ENCODE assay signal across 1 cellular context in genomic region chr3:196080997-196081833, GRCh38.
TF ChIP-seq lines count a peak whose summit lies in the region.

No MANE protein-coding gene starts in this region.

TF ChIP-seq in HepG2, 621 proteins besides CTCF, POLR2A, EP300 and RAD21 (continued from another document and continues in another):
- no peak; the same call in 1 of the 2 replicates for TF ChIP-seq ZNF724P (CRISPR knock-in tag; IDR thresholded peaks at IDR 0.05; ENCODE audit: borderline replicate concordance)
- TF ChIP-seq HNF4G (IDR thresholded peaks at IDR 0.05; ENCODE audit: borderline replicate concordance, low read depth, low read length): no peak; the same call in 1 of the 2 replicates
- peak; percentile 10; the same call in 1 of the 2 replicates for TF ChIP-seq HNF4G (CRISPR knock-in tag; IDR thresholded peaks at IDR 0.05; ENCODE audit: borderline replicate concordance, low read depth)
- TF ChIP-seq ZNF430 (CRISPR knock-in tag; IDR thresholded peaks at IDR 0.05): no peak; the same call in 1 of the 2 replicates
- TF ChIP-seq STAT6 (CRISPR knock-in tag; IDR thresholded peaks at IDR 0.05; ENCODE audit: borderline replicate concordance): no peak; the same call in 1 of the 2 replicates
- no peak for TF ChIP-seq DRAP1 (CRISPR knock-in tag; IDR thresholded peaks at IDR 0.05)
- TF ChIP-seq BRCA1 (CRISPR knock-in tag; IDR thresholded peaks at IDR 0.05): no peak
- TF ChIP-seq HMG20A (CRISPR knock-in tag; IDR thresholded peaks at IDR 0.05; ENCODE audit: borderline replicate concordance): no peak
- no peak for TF ChIP-seq ZNF576 (CRISPR knock-in tag; IDR thresholded peaks at IDR 0.05)
- TF ChIP-seq MBNL3 (CRISPR knock-in tag; conservative IDR thresholded peaks at IDR 0.05): no peak
- no peak for TF ChIP-seq NFIB (CRISPR knock-in tag; IDR thresholded peaks at IDR 0.05; ENCODE audit: borderline replicate concordance)
- no peak for TF ChIP-seq DR1 (CRISPR knock-in tag; IDR thresholded peaks at IDR 0.05)
- TF ChIP-seq ZNF772 (CRISPR knock-in tag; IDR thresholded peaks at IDR 0.05): no peak; the same call in 1 of the 2 replicates
- TF ChIP-seq ZNF530 (CRISPR knock-in tag; IDR thresholded peaks at IDR 0.05; ENCODE audit: low read depth): no peak
- no peak for TF ChIP-seq MZF1 (CRISPR knock-in tag; IDR thresholded peaks at IDR 0.05; ENCODE audit: borderline replicate concordance)
- TF ChIP-seq ZNF83 (CRISPR knock-in tag; IDR thresholded peaks at IDR 0.05; ENCODE audit: borderline replicate concordance): no peak
- no peak for TF ChIP-seq SIN3B (IDR thresholded peaks at IDR 0.05; ENCODE audit: low read length)
- TF ChIP-seq SALL2 (CRISPR knock-in tag; IDR thresholded peaks at IDR 0.05): no peak
- TF ChIP-seq NFE2 (CRISPR knock-in tag; IDR thresholded peaks at IDR 0.05): no peak
- TF ChIP-seq TMF1 (CRISPR knock-in tag; IDR thresholded peaks at IDR 0.05; ENCODE audit: low read depth): no peak
- no peak for TF ChIP-seq ZNF577 (CRISPR knock-in tag; IDR thresholded peaks at IDR 0.05; ENCODE audit: borderline replicate concordance, low read depth)
- TF ChIP-seq MED13 (CRISPR knock-in tag; IDR thresholded peaks at IDR 0.05): no peak
- no peak for TF ChIP-seq ZNF121 (CRISPR knock-in tag; IDR thresholded peaks at IDR 0.05)
- TF ChIP-seq ZNF713 (CRISPR knock-in tag; IDR thresholded peaks at IDR 0.05): no peak
- TF ChIP-seq RCOR2 (CRISPR knock-in tag; IDR thresholded peaks at IDR 0.05): no peak
- TF ChIP-seq RBM22 (optimal IDR thresholded peaks at IDR 0.05; ENCODE audit: low read length): no peak
- TF ChIP-seq ETV6 (CRISPR knock-in tag; conservative IDR thresholded peaks at IDR 0.05): no peak
- TF ChIP-seq ARID4A (CRISPR knock-in tag; IDR thresholded peaks at IDR 0.05; ENCODE audit: borderline replicate concordance): no peak; the same call in 1 of the 2 replicates
- no peak for TF ChIP-seq ZNF670 (CRISPR knock-in tag; IDR thresholded peaks at IDR 0.05; ENCODE audit: borderline replicate concordance)
- no peak for TF ChIP-seq RFX1 (IDR thresholded peaks at IDR 0.05)
- no peak for TF ChIP-seq ZNF646 (CRISPR knock-in tag; IDR thresholded peaks at IDR 0.05)
- TF ChIP-seq TEF (CRISPR knock-in tag; IDR thresholded peaks at IDR 0.05): no peak
- TF ChIP-seq EZH2 (conservative IDR thresholded peaks at IDR 0.05; ENCODE audit: low read depth, low read length): no peak
- TF ChIP-seq ZC3H4 (CRISPR knock-in tag; IDR thresholded peaks at IDR 0.05; ENCODE audit: borderline replicate concordance): no peak
- no peak for TF ChIP-seq CHCHD3 (CRISPR knock-in tag; IDR thresholded peaks at IDR 0.05)
- no peak for TF ChIP-seq ZNF616 (CRISPR knock-in tag; IDR thresholded peaks at IDR 0.05; ENCODE audit: low read depth)
- no peak for TF ChIP-seq ZNF552 (CRISPR knock-in tag; IDR thresholded peaks at IDR 0.05; ENCODE audit: borderline replicate concordance)
- TF ChIP-seq HCFC1 (IDR thresholded peaks at IDR 0.05; ENCODE audit: low read depth, low read length): no peak
- no peak for TF ChIP-seq ARNT (IDR thresholded peaks at IDR 0.05)
- no peak for TF ChIP-seq ZNF260 (CRISPR knock-in tag; IDR thresholded peaks at IDR 0.05; ENCODE audit: borderline replicate concordance, low read depth)
- peak; percentile 9; the same call in 1 of the 2 replicates for TF ChIP-seq SKIL (CRISPR knock-in tag; IDR thresholded peaks at IDR 0.05; ENCODE audit: borderline replicate concordance)
- no peak for TF ChIP-seq POLR2AphosphoS2 (IDR thresholded peaks at IDR 0.05; ENCODE audit: low read depth, low read length)
- no peak for TF ChIP-seq TAF15 (IDR thresholded peaks at IDR 0.05; ENCODE audit: low read depth, low read length, poor library complexity, severe bottlenecking)
- no peak for TF ChIP-seq ZNF251 (CRISPR knock-in tag; IDR thresholded peaks at IDR 0.05)
- no peak for TF ChIP-seq ZNF597 (CRISPR knock-in tag; IDR thresholded peaks at IDR 0.05)
- no peak for TF ChIP-seq ZNF124 (CRISPR knock-in tag; IDR thresholded peaks at IDR 0.05)
- TF ChIP-seq ZSCAN9 (CRISPR knock-in tag; IDR thresholded peaks at IDR 0.05; ENCODE audit: borderline replicate concordance): no peak
- no peak for TF ChIP-seq HOXD1 (CRISPR knock-in tag; IDR thresholded peaks at IDR 0.05)
- TF ChIP-seq CSRNP2 (CRISPR knock-in tag; conservative IDR thresholded peaks at IDR 0.05; ENCODE audit: low read depth): no peak
